ENCODE assay signal across 8 cellular contexts in the genomic region with DNA sequence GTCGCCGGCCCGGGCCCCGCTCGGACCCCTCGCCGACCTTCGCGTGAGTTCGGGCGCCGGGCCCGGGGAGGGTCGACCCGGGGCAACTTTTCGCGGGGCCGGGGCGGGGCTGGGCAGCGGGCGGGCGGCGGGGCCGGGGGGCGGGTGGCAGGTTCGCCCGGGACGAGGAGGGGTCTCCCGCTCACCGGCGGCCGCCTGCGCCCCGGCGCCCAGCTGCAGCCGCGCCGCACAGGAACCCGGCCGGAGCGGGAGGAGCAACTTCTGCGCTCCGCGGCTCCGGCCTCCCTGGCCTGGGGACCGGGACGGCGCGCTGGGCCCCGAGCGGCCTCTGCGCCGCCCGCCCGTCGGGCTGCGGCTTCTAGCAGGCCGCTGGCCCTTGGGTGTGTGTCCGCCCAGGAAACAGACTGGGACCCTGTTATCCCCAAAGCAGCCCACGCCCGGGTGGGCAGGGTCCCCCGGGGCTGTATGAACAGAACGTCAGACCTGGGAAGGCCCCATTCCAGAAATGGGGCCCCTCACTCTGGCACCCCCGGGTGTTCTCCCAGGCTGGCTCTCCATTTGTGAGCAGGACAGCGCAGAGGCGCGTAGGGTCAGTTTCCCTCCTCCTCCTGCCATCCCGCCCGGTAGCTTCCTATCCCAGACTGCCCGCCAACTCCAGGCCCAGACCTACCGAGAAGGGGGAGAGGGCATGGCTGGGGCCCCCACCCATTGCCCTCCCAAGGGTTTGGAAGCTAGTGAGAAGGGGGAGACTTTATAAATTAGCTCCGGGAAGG. TPM values are rescaled to one million over a fixed set of nuclear protein-coding genes. Genes with fewer than 3 reads are reported as not detected.
DNase-seq lines count a peak whose midpoint lies in the region; ATAC-seq, FAIRE-seq and TF ChIP-seq lines count a peak whose summit lies in the region.

No MANE protein-coding gene starts in this region.

- no peak for ATAC-seq in GM18861 (IDR thresholded peaks at IDR 0.05; ENCODE audit: unreplicated experiment)

- in situ Hi-C loops in astrocyte of the spinal cord (cut with HindIII; ENCODE audit: low sequenced_read_pairs) = no loop called here

- no peaks in the 10 kb centered on the region for H3K36me3 ChIP-seq in keratinocyte (ENCODE audit: control insufficient read depth in 2 of 2, extremely low read depth in 1 of 2, insufficient read depth in 2 of 2, low read length in 2 of 2)
- H3K36me3 ChIP-seq in subcutaneous abdominal adipose tissue (ENCODE audit: control insufficient read depth in 5 of 5, insufficient read depth in 5 of 5, low read length in 5 of 5) = no peaks in the 10 kb centered on the region

- H3K9me1 ChIP-seq in keratinocyte (ENCODE audit: control insufficient read depth, extremely low read depth, insufficient read depth, low read length) = peaks cover 9% of the 10 kb centered on the region

- TF ChIP-seq CTCF in AG10803 (conservative IDR thresholded peaks at IDR 0.05; ENCODE audit: low read length) (no peak), astrocyte of the spinal cord (IDR thresholded peaks at IDR 0.05; ENCODE audit: low read depth, low read length) (no peak), keratinocyte (optimal IDR thresholded peaks at IDR 0.05 in 1 of 3, IDR thresholded peaks at IDR 0.05 in 1 of 3, conservative IDR thresholded peaks at IDR 0.05 in 1 of 3; ENCODE audit: extremely low read depth in 1 of 3, insufficient read depth in 2 of 3, low read length in 3 of 3) (no peak)

- H4K20me1 ChIP-seq in keratinocyte (ENCODE audit: control insufficient read depth, extremely low read depth, insufficient read depth, low read length) = peaks cover 23% of the 10 kb centered on the region

- H3K4me3 ChIP-seq in AG10803 (ENCODE audit: low read length) (peak overlapping the region; percentile 75), astrocyte of the spinal cord (ENCODE audit: low read depth, low read length) (peak overlapping the region; percentile 68), keratinocyte (ENCODE audit: control insufficient read depth in 2 of 3, extremely low read depth in 1 of 3, insufficient read depth in 2 of 3, low read depth in 1 of 3, low read length in 3 of 3) (peak overlapping the region; percentile 73 to 93 (median 75)), subcutaneous abdominal adipose tissue (ENCODE audit: low read depth in 1 of 5, low read length in 5 of 5) (peak overlapping the region; percentile 72 to 84 (median 78))

- no peak overlapping the region for H2AFZ ChIP-seq in keratinocyte (ENCODE audit: control insufficient read depth, low read length)

- peak overlapping the region; percentile 88 for H3K4me2 ChIP-seq in keratinocyte (ENCODE audit: control insufficient read depth, extremely low read depth, insufficient read depth, low read depth, low read length)

- H3K4me1 ChIP-seq in keratinocyte (ENCODE audit: control insufficient read depth, extremely low read depth, insufficient read depth, low read length) (peaks cover 48% of the 10 kb centered on the region), subcutaneous abdominal adipose tissue (ENCODE audit: control insufficient read depth in 5 of 5, insufficient read depth in 5 of 5, low read length in 5 of 5) (peaks cover 15 to 83% (median 75%) of the 10 kb centered on the region in 5 donors)

- no peaks in the 10 kb centered on the region for H3K27me3 ChIP-seq in keratinocyte (ENCODE audit: control insufficient read depth, extremely low read depth, insufficient read depth, low read length)
- H3K27me3 ChIP-seq in subcutaneous abdominal adipose tissue (ENCODE audit: control insufficient read depth in 5 of 5, insufficient read depth in 4 of 5, low read length in 5 of 5) = no peaks in the 10 kb centered on the region

- H3K9ac ChIP-seq in keratinocyte (ENCODE audit: control insufficient read depth, extremely low read depth, insufficient read depth, low read length) = peak overlapping the region; percentile 80
- H3K9ac ChIP-seq in subcutaneous abdominal adipose tissue (ENCODE audit: low read length in 5 of 5) = peak overlapping the region; percentile 56 to 89 (median 83)

- H3K79me2 ChIP-seq in keratinocyte (ENCODE audit: control insufficient read depth, insufficient read depth, low read length) = peaks cover 51% of the 10 kb centered on the region

- dilution Hi-C loops in keratinocyte (cut with MboI; ENCODE audit: extremely low pct_ligation_motif_present, low sequenced_read_pairs) = no loop called here

- no peak for FAIRE-seq in keratinocyte (lab: Jason Lieb, UNC)

- H3K27ac ChIP-seq in keratinocyte (ENCODE audit: control insufficient read depth, insufficient read depth, low read length) (peak overlapping the region; percentile 77), subcutaneous abdominal adipose tissue (ENCODE audit: low read depth, low read length) (peak overlapping the region; percentile 94)

- DNase-seq in AG10803 (ENCODE audit: low read depth) (peak; percentile 23), HS-27A (ENCODE audit: low read depth) (peak; percentile 9), astrocyte of the spinal cord (ENCODE audit: low read depth, low spot score) (peak; percentile 48), keratinocyte (ENCODE audit: low read depth, low spot score) (no peak), anterior cingulate cortex (lab: John Stamatoyannopoulos, UW) (no peak), NCI-H2029 (lab: John Stamatoyannopoulos, UW) (no peak)

- H3K9me3 ChIP-seq in keratinocyte (ENCODE audit: control insufficient read depth, low read depth, low read length) (no peaks in the 10 kb centered on the region), subcutaneous abdominal adipose tissue (ENCODE audit: control insufficient read depth in 5 of 5, low read length in 5 of 5) (no peaks in the 10 kb centered on the region)

RNA-seq across cellular contexts. Expression of a gene that starts 0.7 kb away (rescaled TPM):
- 9.7 to 17.2 TPM (median 16.7 TPM) in 3 replicates for polyA plus RNA-seq in keratinocyte
- 15.9 TPM for polyA plus RNA-seq in keratinocyte (2011; ENCODE audit: low read depth)
- 10.5 and 21.8 TPM in 2 replicates for polyA plus RNA-seq in keratinocyte (2011; cell fraction: cytosol; rRNA removed)
- polyA plus RNA-seq in keratinocyte (2011; cell fraction: nucleus; rRNA removed) = 19.4 and 29.5 TPM in 2 replicates
- polyA plus RNA-seq in keratinocyte (2012; ENCODE audit: low replicate concordance) = 30.5 and 34.7 TPM in 2 replicates
- 19.2 to 55.3 TPM (median 30.6 TPM) in 3 replicates for polyA minus RNA-seq in keratinocyte
- polyA minus RNA-seq in keratinocyte (2011; cell fraction: cytosol; rRNA and poly(A)+ RNA removed) = 50.6 TPM
- polyA minus RNA-seq in keratinocyte (2011; cell fraction: nucleus; rRNA and poly(A)+ RNA removed) = 26.7 and 27.5 TPM in 2 replicates

Comparison
In these comparisons a context has a peak if more than half of its experiments do, and no peak if none do; other contexts are left out.
1. DNase-seq: peak in AG10803 (single experiment), HS-27A (single experiment) and astrocyte of the spinal cord (single experiment); none in keratinocyte (single experiment), anterior cingulate cortex (0 of 58) and NCI-H2029 (single experiment).
2. Peak in every context shown above with its lines, with median percentiles within 50 percentile points of each other: H3K4me3 ChIP-seq.